In the genomic region with DNA sequence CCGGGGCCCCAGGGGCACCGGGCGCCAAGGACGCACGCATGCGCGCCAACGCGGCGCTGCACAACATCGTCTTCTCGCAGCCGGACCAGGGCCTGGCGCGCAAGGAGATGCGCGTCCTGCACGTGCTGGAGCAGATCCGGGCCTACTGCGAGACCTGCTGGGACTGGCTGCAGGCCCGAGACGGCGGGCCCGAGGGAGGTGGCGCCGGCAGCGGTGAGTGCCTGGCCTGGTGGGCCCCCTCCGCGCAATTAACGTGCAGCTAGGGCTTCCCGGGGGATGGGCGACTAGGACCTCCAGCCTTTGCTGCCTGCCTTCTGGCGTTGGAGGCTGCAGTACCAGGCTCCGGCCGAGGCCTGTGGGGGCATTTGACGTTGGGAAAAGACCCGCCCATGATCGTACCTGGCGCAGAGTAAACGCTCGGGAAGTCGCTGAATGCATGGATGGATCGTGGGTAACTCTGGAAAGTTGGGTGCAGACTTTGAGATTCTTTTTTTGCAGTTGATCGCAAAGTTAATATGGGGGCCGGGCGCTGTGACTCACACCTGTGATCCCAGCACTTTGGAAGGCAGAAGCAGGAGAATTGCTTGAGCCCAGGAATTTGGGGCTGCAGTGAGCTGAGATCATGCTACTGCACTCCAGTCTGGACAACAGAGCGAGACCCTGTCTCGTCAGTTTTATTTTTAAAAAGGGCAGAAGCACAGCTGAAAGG, we compare ENCODE assay signal across 24 cellular contexts. TPM values are rescaled to one million over a fixed set of nuclear protein-coding genes. Genes with fewer than 3 reads are reported as not detected.
A peak's percentile ranks its signal among the peaks of the same experiment; 100 is the strongest.
DNase-seq lines count a peak whose midpoint lies in the region; ATAC-seq and TF ChIP-seq lines count a peak whose summit lies in the region.
"Had no signal": no experiment of that assay in that cellular context is flagged by ENCODE, and none has a peak within 500 bp of the region (broad histone marks: within the 10 kb centered on the region; RNA-seq: fewer than 3 reads in every experiment).

No MANE protein-coding gene starts in this region.

- no peaks in the 10 kb centered on the region for H3K9me3 Mint-ChIP-seq in GM23338
- H3K9me3 Mint-ChIP-seq in T-helper 2 cell treated with Interferon-gamma antibody and Interleukin-4, amounts not matched to agents 5 μg/mL and 100 μg/mL, for 36 hours: no peaks in the 10 kb centered on the region
- H3K9me3 Mint-ChIP-seq: activated CD4-positive, alpha-beta memory T cell treated with anti-CD3 and anti-CD28 coated beads for 36 hours; activated naive CD8-positive, alpha-beta T cell treated with anti-CD3 and anti-CD28 coated beads, Interleukin-2, amount 10 ng/mL, durations not matched to agents 7 days and 5 days; T-cell had no signal

- H3K4me1 ChIP-seq in GM23338 (ENCODE audit: insufficient read depth): peaks cover 5% of the 10 kb centered on the region; the same call in 1 of the 2 replicates
- H3K4me1 ChIP-seq in mesendoderm (ENCODE audit: control insufficient read depth, low read depth, low read length): no peaks in the 10 kb centered on the region

- no peak overlapping the region for H3K4ac ChIP-seq in mesendoderm (ENCODE audit: low read depth, low read length)

- no peak overlapping the region; the same call in 2 of the 3 replicates for H3K4me3 Mint-ChIP-seq in GM23338
- H3K4me3 Mint-ChIP-seq in T-helper 2 cell treated with Interferon-gamma antibody and Interleukin-4, amounts not matched to agents 5 μg/mL and 100 μg/mL, for 36 hours: no peak overlapping the region
- H3K4me3 Mint-ChIP-seq: activated CD4-positive, alpha-beta memory T cell treated with anti-CD3 and anti-CD28 coated beads for 36 hours; activated naive CD8-positive, alpha-beta T cell treated with anti-CD3 and anti-CD28 coated beads, Interleukin-2, amount 10 ng/mL, durations not matched to agents 7 days and 5 days; naive thymus-derived CD4-positive, alpha-beta T cell; T-cell had no signal

- H3K27ac Mint-ChIP-seq in GM23338: no peak overlapping the region
- H3K27ac Mint-ChIP-seq in T-helper 2 cell treated with Interferon-gamma antibody and Interleukin-4, amounts not matched to agents 5 μg/mL and 100 μg/mL, for 36 hours: no peak overlapping the region
- H3K27ac Mint-ChIP-seq: activated CD4-positive, alpha-beta memory T cell treated with anti-CD3 and anti-CD28 coated beads for 36 hours; CD14-positive monocyte; naive thymus-derived CD4-positive, alpha-beta T cell; T-cell had no signal

- H3K56ac ChIP-seq in mesendoderm (ENCODE audit: low read length): no peak overlapping the region

- no peak overlapping the region for H3K9ac ChIP-seq in mesendoderm (ENCODE audit: low read length)

- no peak overlapping the region for H2AFZ ChIP-seq in GM23338

- no peak overlapping the region for H3K23ac ChIP-seq in mesendoderm (ENCODE audit: low read length)

- no peak overlapping the region for H2AK5ac ChIP-seq in mesendoderm (ENCODE audit: low read length)

- no peak overlapping the region for H2BK15ac ChIP-seq in mesendoderm (replicated peaks; ENCODE audit: low read depth)

- intact Hi-C loops in posterior vena cava (cut with DNase I): loop anchor here in 1 of 2 donors (10.0 kb wide), 1 partner anchor 172 kb away; a partner anchor contains a TSS

- H3K27me3 Mint-ChIP-seq in GM23338 (ENCODE audit: insufficient read depth, low read depth, poor library complexity): peaks cover 24% of the 10 kb centered on the region
- H3K27me3 Mint-ChIP-seq in T-helper 2 cell treated with Interferon-gamma antibody and Interleukin-4, amounts not matched to agents 5 μg/mL and 100 μg/mL, for 36 hours (ENCODE audit: low read depth): peaks cover 35% of the 10 kb centered on the region

- H3K79me1 ChIP-seq in mesendoderm (ENCODE audit: low read length): no peaks in the 10 kb centered on the region

- H3K27me3 ChIP-seq in GM23338 (ENCODE audit: insufficient read depth) (no peaks in the 10 kb centered on the region), mesendoderm (ENCODE audit: insufficient read depth, low read length, poor library complexity) (no peaks in the 10 kb centered on the region)
- H3K27me3 ChIP-seq: SJCRH30 had no signal

- H3F3A ChIP-seq in GM23338 (replicated peaks; ENCODE audit: low read depth): peaks cover 8% of the 10 kb centered on the region; the same call in 1 of the 2 replicates

- H3K27ac ChIP-seq in GM23338 (ENCODE audit: low read depth): no peak overlapping the region
- H3K27ac ChIP-seq in mesendoderm (ENCODE audit: low read depth, low read length): no peak overlapping the region
- H3K27ac ChIP-seq: SJCRH30 had no signal

- ATAC-seq in GM23338: peak; percentile 33
- ATAC-seq in HG03175 (IDR thresholded peaks at IDR 0.05; ENCODE audit: unreplicated experiment): no peak
- ATAC-seq: naive thymus-derived CD4-positive, alpha-beta T cell; T-cell had no signal

- no peak overlapping the region for H2BK5ac ChIP-seq in mesendoderm (ENCODE audit: low read length)

- H4K20me1 ChIP-seq in GM23338 (replicated peaks; ENCODE audit: insufficient read depth): peaks cover 4% of the 10 kb centered on the region; the same call in 1 of the 2 replicates

- no peaks in the 10 kb centered on the region for H3K36me3 ChIP-seq in GM23338 (ENCODE audit: insufficient read depth)
- H3K36me3 ChIP-seq in mesendoderm (ENCODE audit: control insufficient read depth, insufficient read depth, low read length): no peaks in the 10 kb centered on the region
- H3K36me3 ChIP-seq: SJCRH30 had no signal

- H3K4me1 Mint-ChIP-seq in GM23338: peaks cover 14% of the 10 kb centered on the region
- peaks cover 6% of the 10 kb centered on the region for H3K4me1 Mint-ChIP-seq in T-helper 2 cell treated with Interferon-gamma antibody and Interleukin-4, amounts not matched to agents 5 μg/mL and 100 μg/mL, for 36 hours (ENCODE audit: low read depth)

- no peaks in the 10 kb centered on the region for H3K79me2 ChIP-seq in GM23338 (replicated peaks; ENCODE audit: insufficient read depth)
- H3K79me2 ChIP-seq in mesendoderm (ENCODE audit: control insufficient read depth, insufficient read depth, low read length): no peaks in the 10 kb centered on the region

- WGBS in mesendoderm (ENCODE audit: extremely low coverage, insufficient coverage, low lambda C conversion rate): no CpG with 5 or more reads among the region's 48 CpGs

- DNase-seq in AG10803 (ENCODE audit: low read depth): no peak
- DNase-seq in GM23338 (ENCODE audit: low spot score): peak; percentile 82
- DNase-seq in choroid plexus epithelial cell (ENCODE audit: low read depth): no peak
- peak; percentile 78 for DNase-seq in mesendoderm
- no peak for DNase-seq in LoVo (ENCODE audit: low spot score)
- DNase-seq in T-helper 2 cell treated with Interferon-gamma antibody and Interleukin-4, amounts not matched to agents 5 μg/mL and 100 μg/mL, for 36 hours (ENCODE audit: low spot score): no peak
- DNase-seq in posterior vena cava (ENCODE audit: low spot score): no peak
- DNase-seq: activated CD4-positive, alpha-beta memory T cell treated with anti-CD3 and anti-CD28 coated beads for 36 hours; activated effector memory CD4-positive, alpha-beta T cell treated with anti-CD3 and anti-CD28 coated beads, Interleukin-2, amount 50 U/mL, for 16 hours; activated naive CD8-positive, alpha-beta T cell treated with anti-CD3 and anti-CD28 coated beads, Interleukin-2, amount 10 ng/mL, durations not matched to agents 7 days and 5 days; Calu3; dermis blood vessel endothelial cell; midbrain; naive thymus-derived CD4-positive, alpha-beta T cell; NCI-H1048; NCI-H1694 treated with DMSO at 0.1 percent for 48 hours; NCI-H2171 treated with DMSO at 0.1 percent for 48 hours; NCI-H524; retina; SJCRH30; stimulated activated CD4-positive, alpha-beta T cell treated with anti-CD3 and anti-CD28 coated beads, Interleukin-2, amount 100 ng/mL, for 24 hours; T-cell had no signal

- TF ChIP-seq CTCF in AG10803 (conservative IDR thresholded peaks at IDR 0.05; ENCODE audit: low read length) (peak; percentile 9; the same call in 1 of the 2 replicates), GM23338 (conservative IDR thresholded peaks at IDR 0.05; ENCODE audit: low read depth in 2 of 2) (peak in 1 of 2 experiments; percentile 27; a peak in 1 of 4 replicates), choroid plexus epithelial cell (conservative IDR thresholded peaks at IDR 0.05; ENCODE audit: low read depth, low read length) (peak; percentile 8)

- no peak overlapping the region for H2BK120ac ChIP-seq in mesendoderm (ENCODE audit: low read depth, low read length)

- H4K5ac ChIP-seq in mesendoderm (ENCODE audit: low read length): no peak overlapping the region

- H3K4me2 ChIP-seq in GM23338 (no peak overlapping the region; the same call in 1 of the 2 replicates), mesendoderm (ENCODE audit: low read length) (no peak overlapping the region)

- H4K8ac ChIP-seq in mesendoderm (ENCODE audit: low read depth, low read length): no peak overlapping the region

- H3K9me2 ChIP-seq in GM23338 (ENCODE audit: insufficient read depth): no peaks in the 10 kb centered on the region

- peaks cover 7% of the 10 kb centered on the region; the same call in 2 of the 3 replicates for H3K36me3 Mint-ChIP-seq in GM23338 (ENCODE audit: low read depth)
- no peaks in the 10 kb centered on the region for H3K36me3 Mint-ChIP-seq in T-helper 2 cell treated with Interferon-gamma antibody and Interleukin-4, amounts not matched to agents 5 μg/mL and 100 μg/mL, for 36 hours (ENCODE audit: low read depth)
- H3K36me3 Mint-ChIP-seq: activated CD4-positive, alpha-beta memory T cell treated with anti-CD3 and anti-CD28 coated beads for 36 hours; activated naive CD8-positive, alpha-beta T cell treated with anti-CD3 and anti-CD28 coated beads, Interleukin-2, amount 10 ng/mL, durations not matched to agents 7 days and 5 days had no signal

- H3K18ac ChIP-seq in mesendoderm (ENCODE audit: low read length): no peak overlapping the region

- H3K4me3 ChIP-seq in AG10803 (ENCODE audit: low read length) (no peak overlapping the region), GM23338 (no peak overlapping the region), choroid plexus epithelial cell (ENCODE audit: low read depth, low read length) (no peak overlapping the region), mesendoderm (ENCODE audit: low read length) (no peak overlapping the region)
- H3K4me3 ChIP-seq: SJCRH30 had no signal

RNA-seq across cellular contexts. Expression of a gene that starts 7.3 kb away (rescaled TPM):
- total RNA-seq in GM23338 (2014; rRNA removed; shearing (Covaris generic)): 14.3 and 18.3 TPM in 2 replicates
- 1.4 TPM in 2 replicates for polyA plus RNA-seq in GM23338 (2016; fragmentation: Nextera tagmentation; extraction: Ambion mirVana)
- polyA plus RNA-seq in mesendoderm (2013, experiment 1 of 2): 0.03 TPM
- polyA plus RNA-seq in mesendoderm (2013, experiment 2 of 2): 0.06 TPM
- under 1 TPM; 0.05 to 0.10 TPM for total RNA-seq in posterior vena cava
- polyA plus RNA-seq: CD14-positive monocyte had no signal

RNA-seq across cellular contexts. Expression of a gene that starts 19.0 kb away (rescaled TPM):
- 2,953 and 3,723 TPM in 2 replicates for total RNA-seq in GM23338 (2014; rRNA removed; shearing (Covaris generic))
- 3,861 and 4,267 TPM in 2 replicates for polyA plus RNA-seq in GM23338 (2016; fragmentation: Nextera tagmentation; extraction: Ambion mirVana)
- 2,706 TPM for polyA plus RNA-seq in mesendoderm (2013, experiment 1 of 2)
- polyA plus RNA-seq in mesendoderm (2013, experiment 2 of 2): 2,673 TPM
- total RNA-seq in posterior vena cava: 100 to 1,000 TPM; 722 to 743 TPM

RNA-seq across cellular contexts. Expression of a gene that starts 21.8 kb away (rescaled TPM):
- 61.1 and 64.9 TPM in 2 replicates for total RNA-seq in GM23338 (2014; rRNA removed; shearing (Covaris generic))
- polyA plus RNA-seq in GM23338 (2016; fragmentation: Nextera tagmentation; extraction: Ambion mirVana): 43.5 and 50.1 TPM in 2 replicates
- 21.6 TPM for polyA plus RNA-seq in mesendoderm (2013, experiment 1 of 2)
- 22.2 TPM for polyA plus RNA-seq in mesendoderm (2013, experiment 2 of 2)
- total RNA-seq in posterior vena cava: 10 to 100 TPM; 16.2 to 17.3 TPM

RNA-seq across cellular contexts. Expression of a gene that starts 33.0 kb away (rescaled TPM):
- total RNA-seq in GM23338 (2014; rRNA removed; shearing (Covaris generic)): 5.9 and 15.1 TPM in 2 replicates
- polyA plus RNA-seq in GM23338 (2016; fragmentation: Nextera tagmentation; extraction: Ambion mirVana): 3.8 and 5.6 TPM in 2 replicates
- 0.76 TPM for polyA plus RNA-seq in mesendoderm (2013, experiment 1 of 2)
- 0.70 TPM for polyA plus RNA-seq in mesendoderm (2013, experiment 2 of 2)
- total RNA-seq in posterior vena cava: 1 to 10 TPM in 1 of 2 donors, under 1 TPM in 1; 0.52 to 1.8 TPM

RNA-seq across cellular contexts. Expression of a gene that starts 33.8 kb away (rescaled TPM):
- total RNA-seq in GM23338 (2014; rRNA removed; shearing (Covaris generic)): 14.3 and 15.2 TPM in 2 replicates
- polyA plus RNA-seq in GM23338 (2016; fragmentation: Nextera tagmentation; extraction: Ambion mirVana): 20.0 and 23.4 TPM in 2 replicates
- 1.5 TPM for polyA plus RNA-seq in mesendoderm (2013, experiment 1 of 2)
- polyA plus RNA-seq in mesendoderm (2013, experiment 2 of 2): 1.5 TPM
- 1 to 10 TPM in 1 of 2 donors, under 1 TPM in 1; 0.33 to 1.2 TPM for total RNA-seq in posterior vena cava

Comparison
In these comparisons a context has a peak if more than half of its experiments do, and no peak if none do; other contexts are left out.
1. DNase-seq: peak in GM23338 (single experiment) and mesendoderm (single experiment); none in AG10803 (single experiment), choroid plexus epithelial cell (single experiment), LoVo (single experiment), T-helper 2 cell treated with Interferon-gamma antibody and Interleukin-4, amounts not matched to agents 5 μg/mL and 100 μg/mL, for 36 hours (single experiment) and posterior vena cava (single experiment).
2. RNA of a gene that starts 7.3 kb away (total RNA-seq): 14.3 to 18.3 TPM in GM23338; 0.05 to 0.10 TPM in posterior vena cava; every median in the first group is over 10 times any median in the second.